In genomic region chr1:30039354-30040080, GRCh38 we compare ENCODE assay signal across 27 cellular contexts.
"Had no signal": no experiment of that assay in that cellular context is flagged by ENCODE, and none has a peak within 500 bp of the region (broad histone marks: within the 10 kb centered on the region; RNA-seq: fewer than 3 reads in every experiment).

No MANE protein-coding gene starts in this region.

- H3K9me3 Mint-ChIP-seq: activated T-cell treated with anti-CD3 and anti-CD28 coated beads, Interleukin-2, amount 50 U/mL, for 24 hours; activated T-helper 17 cell treated with anti-CD3 and anti-CD28 coated beads, Interleukin-2, amount 50 U/mL, for 72 hours; dendritic cell treated with granulocyte-macrophage colony-stimulating factor and Interleukin-4, amounts not matched to agents 40 ng/mL and 50 ng/mL, for 4 days; T-helper 2 cell treated with Interferon-gamma antibody and Interleukin-4, amounts not matched to agents 5 μg/mL and 100 μg/mL, for 36 hours had no signal

- H3K4me1 ChIP-seq: neural progenitor cell, stomach, tibial nerve, uterus had no signal

- H3K4me1 Mint-ChIP-seq: activated CD4-positive, alpha-beta memory T cell treated with anti-CD3 and anti-CD28 coated beads, Interleukin-2, amount 10 ng/mL, durations not matched to agents 7 days and 5 days; activated CD4-positive, alpha-beta T cell treated with anti-CD3 and anti-CD28 coated beads, Interleukin-2, amount 10 ng/mL, durations not matched to agents 24 days and 14 days; activated T-helper 17 cell treated with anti-CD3 and anti-CD28 coated beads, Interleukin-2, amount 50 U/mL, for 72 hours; brain; naive B cell; neural progenitor cell; stimulated activated memory B cell treated with anti-CD40 and anti-IgM and Interleukin-4, amounts not matched to agents 10 μg/mL and 1 μg/mL and 100 μg/mL, for 72 hours had no signal

- FAIRE-seq: endothelial cell of umbilical vein, frontal cortex had no signal

- ATAC-seq: activated CD4-positive, CD25-positive, alpha-beta regulatory T cell treated with anti-CD3 and anti-CD28 coated beads, Interleukin-2, amount 50 U/mL, for 24 hours; activated naive CD4-positive, alpha-beta T cell treated with anti-CD3 and anti-CD28 coated beads, Interleukin-2, amount 50 U/mL, for 72 hours; activated T-helper 17 cell treated with anti-CD3 and anti-CD28 coated beads, Interleukin-2, amount 50 U/mL, for 72 hours; esophagus mucosa; stimulated activated memory B cell treated with anti-CD40 and anti-IgM and Interleukin-4, amounts not matched to agents 10 μg/mL and 1 μg/mL and 100 μg/mL, for 72 hours; T-cell had no signal

- H3K27ac ChIP-seq: neural progenitor cell, stomach, suprapubic skin, tibial nerve, uterus, VCaP had no signal

- H3K4me3 ChIP-seq: neural progenitor cell, stomach, suprapubic skin, tibial nerve, uterus had no signal

- H3K27me3 Mint-ChIP-seq: activated CD4-positive, alpha-beta memory T cell treated with anti-CD3 and anti-CD28 coated beads, Interleukin-2, amount 10 ng/mL, durations not matched to agents 7 days and 5 days; activated CD4-positive, alpha-beta T cell treated with anti-CD3 and anti-CD28 coated beads, Interleukin-2, amount 10 ng/mL, durations not matched to agents 24 days and 14 days; dendritic cell treated with granulocyte-macrophage colony-stimulating factor and Interleukin-4, amounts not matched to agents 40 ng/mL and 50 ng/mL, for 4 days had no signal

- H3K9ac ChIP-seq: neural progenitor cell had no signal

- H3K27ac Mint-ChIP-seq: activated CD4-positive, alpha-beta memory T cell treated with anti-CD3 and anti-CD28 coated beads, Interleukin-2, amount 10 ng/mL, durations not matched to agents 7 days and 5 days; activated CD4-positive, alpha-beta T cell treated with anti-CD3 and anti-CD28 coated beads, Interleukin-2, amount 10 ng/mL, durations not matched to agents 24 days and 14 days; activated naive CD4-positive, alpha-beta T cell treated with anti-CD3 and anti-CD28 coated beads, Interleukin-2, amount 50 U/mL, for 72 hours; activated T-cell treated with anti-CD3 and anti-CD28 coated beads, Interleukin-2, amount 50 U/mL, for 24 hours; activated T-helper 17 cell treated with anti-CD3 and anti-CD28 coated beads, Interleukin-2, amount 50 U/mL, for 72 hours; brain; dendritic cell treated with granulocyte-macrophage colony-stimulating factor and Interleukin-4, amounts not matched to agents 40 ng/mL and 50 ng/mL, for 4 days; neural progenitor cell; stimulated activated memory B cell treated with anti-CD40 and anti-IgM and Interleukin-4, amounts not matched to agents 10 μg/mL and 1 μg/mL and 100 μg/mL, for 72 hours; T-cell; T-helper 2 cell treated with Interferon-gamma antibody and Interleukin-4, amounts not matched to agents 5 μg/mL and 100 μg/mL, for 36 hours had no signal

- H3K36me3 ChIP-seq: neural progenitor cell, stomach, suprapubic skin, tibial nerve, uterus had no signal

- H3K4me3 Mint-ChIP-seq: activated CD4-positive, alpha-beta memory T cell treated with anti-CD3 and anti-CD28 coated beads, Interleukin-2, amount 10 ng/mL, durations not matched to agents 7 days and 5 days; activated CD4-positive, alpha-beta T cell treated with anti-CD3 and anti-CD28 coated beads, Interleukin-2, amount 10 ng/mL, durations not matched to agents 24 days and 14 days; activated T-cell treated with anti-CD3 and anti-CD28 coated beads, Interleukin-2, amount 50 U/mL, for 24 hours; activated T-helper 17 cell treated with anti-CD3 and anti-CD28 coated beads, Interleukin-2, amount 50 U/mL, for 72 hours; brain; dendritic cell treated with granulocyte-macrophage colony-stimulating factor and Interleukin-4, amounts not matched to agents 40 ng/mL and 50 ng/mL, for 4 days; neural progenitor cell; stimulated activated memory B cell treated with anti-CD40 and anti-IgM and Interleukin-4, amounts not matched to agents 10 μg/mL and 1 μg/mL and 100 μg/mL, for 72 hours; T-cell; T-helper 2 cell treated with Interferon-gamma antibody and Interleukin-4, amounts not matched to agents 5 μg/mL and 100 μg/mL, for 36 hours had no signal

- H3K27me3 ChIP-seq: neural progenitor cell, tibial nerve, uterus had no signal

- H3K4me2 ChIP-seq: neural progenitor cell had no signal

- H2AFZ ChIP-seq: neural progenitor cell had no signal

- DNase-seq: activated CD4-positive, alpha-beta memory T cell treated with anti-CD3 and anti-CD28 coated beads, Interleukin-2, amount 10 ng/mL, durations not matched to agents 7 days and 5 days; activated CD4-positive, alpha-beta T cell treated with anti-CD3 and anti-CD28 coated beads, Interleukin-2, amount 10 ng/mL, durations not matched to agents 24 days and 14 days; activated T-cell treated with anti-CD3 and anti-CD28 coated beads, Interleukin-2, amount 50 U/mL, for 24 hours; aorta; effector memory CD4-positive, alpha-beta T cell; glutamatergic neuron; hippocampal formation; mesenchymal stem cell; naive B cell; stimulated activated CD4-positive, alpha-beta T cell treated with anti-CD3 and anti-CD28 coated beads, Interleukin-1b, Interleukin-23, amount 100 ng/mL, for 48 hours; stomach; uterus had no signal

- H3K36me3 Mint-ChIP-seq: brain; naive B cell; neural progenitor cell; stimulated activated memory B cell treated with anti-CD40 and anti-IgM and Interleukin-4, amounts not matched to agents 10 μg/mL and 1 μg/mL and 100 μg/mL, for 72 hours; T-cell had no signal

- H3K9me3 ChIP-seq: suprapubic skin, uterus had no signal
